Comparison of ENCODE assay signal across 10 cellular contexts in the genomic region with DNA sequence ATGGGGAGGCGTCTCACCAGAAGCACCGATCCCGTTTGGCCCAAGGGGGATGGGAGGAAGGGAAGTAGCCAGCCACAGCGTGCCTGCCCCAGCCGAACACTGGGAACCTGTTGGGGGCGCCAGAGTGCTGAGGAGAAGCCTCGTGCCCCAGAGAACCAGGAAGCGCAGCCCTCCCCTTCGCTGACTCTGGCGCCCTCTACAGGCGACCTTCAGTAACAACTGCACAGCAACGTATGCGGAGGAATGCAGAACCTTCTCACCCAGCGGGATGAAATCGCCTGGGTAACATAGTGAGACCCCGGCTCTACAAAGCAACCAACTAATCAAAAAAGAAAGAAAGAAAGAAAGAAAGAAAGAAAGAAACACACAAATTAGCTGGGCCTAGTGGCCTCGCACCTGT. TPM values are rescaled to one million over a fixed set of nuclear protein-coding genes. Genes with fewer than 3 reads are reported as not detected.
"Had no signal": no experiment of that assay in that cellular context is flagged by ENCODE, and none has a peak within 500 bp of the region (broad histone marks: within the 10 kb centered on the region; RNA-seq: fewer than 3 reads in every experiment).

A gene with protein sequence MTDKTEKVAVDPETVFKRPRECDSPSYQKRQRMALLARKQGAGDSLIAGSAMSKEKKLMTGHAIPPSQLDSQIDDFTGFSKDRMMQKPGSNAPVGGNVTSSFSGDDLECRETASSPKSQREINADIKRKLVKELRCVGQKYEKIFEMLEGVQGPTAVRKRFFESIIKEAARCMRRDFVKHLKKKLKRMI (minus strand): TSS at position 101 of the 400 bp plus-strand sequence. CDS start 3,747 bp downstream, outside the sequence.

RNA-seq across cellular contexts. Expression of the gene that starts here (rescaled TPM):
- total RNA-seq: OCI-LY7, PC-3, PC-9, Peyer's patch, Right ventricle myocardium inferior, Right ventricle myocardium superior, SJCRH30, SJSA1, T-cell had no signal
- polyA plus RNA-seq: SK-N-SH had no signal
